ENCODE assay signal across 9 cellular contexts in the genomic region with DNA sequence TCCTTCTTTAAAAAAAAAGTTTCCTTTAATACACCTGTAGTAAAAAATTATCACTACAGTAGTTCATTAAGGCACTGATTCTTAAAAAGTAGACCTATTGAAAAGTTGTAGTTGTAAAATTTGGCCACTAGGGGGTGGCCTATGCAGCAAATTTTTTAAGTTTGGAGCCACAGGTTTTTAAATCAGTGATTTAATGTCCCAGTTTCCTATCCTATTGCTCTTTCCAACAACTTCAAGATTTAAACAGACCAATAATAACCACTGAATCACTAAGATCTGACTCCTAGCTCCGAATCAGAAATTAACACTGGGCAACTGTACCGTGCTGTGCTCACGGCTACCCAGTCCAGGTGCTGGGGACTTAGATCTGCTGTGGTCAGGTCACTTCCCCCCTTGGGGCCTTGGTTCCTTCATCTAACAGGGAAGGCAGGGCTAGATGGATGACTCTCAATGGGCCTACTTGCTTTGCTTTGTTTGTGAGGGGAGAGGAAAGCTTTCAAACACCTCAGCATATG.
DNase-seq lines count a peak whose midpoint lies in the region; ATAC-seq, FAIRE-seq and TF ChIP-seq lines count a peak whose summit lies in the region.
"Had no signal": no experiment of that assay in that cellular context is flagged by ENCODE, and none has a peak within 500 bp of the region (broad histone marks: within the 10 kb centered on the region; RNA-seq: fewer than 3 reads in every experiment).

No MANE protein-coding gene starts in this region.

- H3K79me2 ChIP-seq in hepatocyte (no peaks in the 10 kb centered on the region), smooth muscle cell (ENCODE audit: low read depth) (peaks cover 6% of the 10 kb centered on the region)

- peak; percentile 75 for TF ChIP-seq CTCF in BE2C (IDR thresholded peaks at IDR 0.05; ENCODE audit: low read depth, low read length)
- TF ChIP-seq CTCF in hepatocyte (IDR thresholded peaks at IDR 0.05; ENCODE audit: poor library complexity) = peak; percentile 79
- TF ChIP-seq CTCF in smooth muscle cell (IDR thresholded peaks at IDR 0.05; ENCODE audit: borderline replicate concordance, insufficient read depth, poor library complexity, severe bottlenecking) = peak; percentile 90

- H4K20me1 ChIP-seq in hepatocyte (ENCODE audit: insufficient read depth, poor library complexity, severe bottlenecking) (peaks cover 6% of the 10 kb centered on the region), smooth muscle cell (ENCODE audit: low read depth) (peaks cover 27% of the 10 kb centered on the region)

- TF ChIP-seq POLR2A in GM12891 (IDR thresholded peaks at IDR 0.05; ENCODE audit: low read depth, low read length) = no peak

- no peaks in the 10 kb centered on the region for H3K27me3 ChIP-seq in BE2C
- H3K27me3 ChIP-seq in hepatocyte = no peaks in the 10 kb centered on the region
- H3K27me3 ChIP-seq in smooth muscle cell (ENCODE audit: low read depth) = no peaks in the 10 kb centered on the region

- H3K36me3 ChIP-seq in BE2C = peaks cover 18% of the 10 kb centered on the region
- H3K36me3 ChIP-seq in hepatocyte (replicated peaks; ENCODE audit: insufficient read depth, low read depth) = no peaks in the 10 kb centered on the region
- H3K36me3 ChIP-seq in smooth muscle cell (ENCODE audit: low read depth) = no peaks in the 10 kb centered on the region

- H2AFZ ChIP-seq in hepatocyte (no peak overlapping the region), smooth muscle cell (ENCODE audit: low read depth) (no peak overlapping the region)

- H3K4me2 ChIP-seq in hepatocyte (no peak overlapping the region), smooth muscle cell (no peak overlapping the region)

- 47% methylated on average over 3 of the region's 3 CpGs for WGBS in hepatocyte (ENCODE audit: low lambda C conversion rate, missing lambda C conversion rate)
- 39% methylated on average over 3 of the region's 3 CpGs for WGBS in smooth muscle cell (ENCODE audit: low lambda C conversion rate)

- H3K4me1 ChIP-seq in BE2C (no peaks in the 10 kb centered on the region), hepatocyte (ENCODE audit: insufficient read depth) (no peaks in the 10 kb centered on the region), smooth muscle cell (ENCODE audit: low read depth) (no peaks in the 10 kb centered on the region)

- DNase-seq in BE2C = no peak
- no peak for DNase-seq in GM12891 (ENCODE audit: insufficient read length, low spot score)
- DNase-seq in NCI-H1105 treated with DMSO at 0.1 percent for 48 hours (lab: John Stamatoyannopoulos, UW) = peak; percentile 42
- DNase-seq in amniotic stem cell (lab: John Stamatoyannopoulos, UW) = peak; percentile 11
- DNase-seq in hepatocyte (ENCODE audit: low spot score) = peak; percentile 53
- DNase-seq in smooth muscle cell (lab: John Stamatoyannopoulos, UW; ENCODE audit: unreplicated experiment) = no peak
- DNase-seq in activated naive CD4-positive, alpha-beta T cell (lab: John Stamatoyannopoulos, UW) = no peak

- H3K9me2 ChIP-seq in hepatocyte (replicated peaks; ENCODE audit: insufficient read depth) = no peaks in the 10 kb centered on the region

- H3F3A ChIP-seq in smooth muscle cell (ENCODE audit: low read depth) = no peaks in the 10 kb centered on the region

- H3K9me3 ChIP-seq in BE2C (no peaks in the 10 kb centered on the region), hepatocyte (ENCODE audit: low read depth) (no peaks in the 10 kb centered on the region), smooth muscle cell (replicated peaks; ENCODE audit: low read depth) (no peaks in the 10 kb centered on the region)

- no peak overlapping the region for H3K9ac ChIP-seq in smooth muscle cell (ENCODE audit: low read depth)

- no peak for ATAC-seq in GM21390 (IDR thresholded peaks at IDR 0.05; ENCODE audit: unreplicated experiment)

- peak; percentile 33 for FAIRE-seq in GM12891 (lab: Jason Lieb, UNC)

- H3K27ac ChIP-seq in hepatocyte (peak overlapping the region; percentile 25), smooth muscle cell (ENCODE audit: low read depth) (peak overlapping the region; percentile 2)

- H3K4me3 ChIP-seq in BE2C (ENCODE audit: low read depth, low read length) (no peak overlapping the region), hepatocyte (no peak overlapping the region), smooth muscle cell (no peak overlapping the region)
- H3K4me3 ChIP-seq: skin epidermis had no signal

TF ChIP-seq in GM12891, 5 proteins besides CTCF, POLR2A, EP300 and RAD21:
- TF ChIP-seq POLR2AphosphoS5 (IDR thresholded peaks at IDR 0.05; ENCODE audit: low read depth, low read length) = no peak
- TF ChIP-seq PAX5 (IDR thresholded peaks at IDR 0.05; ENCODE audit: insufficient read depth, low read length, severe bottlenecking) = no peak
- TF ChIP-seq TAF1 (IDR thresholded peaks at IDR 0.05; ENCODE audit: low read depth, low read length) = no peak
- TF ChIP-seq SPI1 (IDR thresholded peaks at IDR 0.05; ENCODE audit: low read depth, low read length) = peak; percentile 65
- TF ChIP-seq POU2F2 (IDR thresholded peaks at IDR 0.05; ENCODE audit: low read depth, low read length) = no peak

Comparison
In these comparisons a context has a peak if more than half of its experiments do, and no peak if none do; other contexts are left out.
1. DNase-seq: peak in NCI-H1105 treated with DMSO at 0.1 percent for 48 hours (single experiment), amniotic stem cell (single experiment) and hepatocyte (single experiment); none in BE2C (single experiment), GM12891 (single experiment), smooth muscle cell (single experiment) and activated naive CD4-positive, alpha-beta T cell (0 of 4).
2. Peak in every context shown above with its lines, with median percentiles within 50 percentile points of each other: CTCF ChIP-seq.